Comparison of ENCODE assay signal across 5 cellular contexts in genomic region chr9:12424243-12424642, GRCh38.
"Had no signal": no experiment of that assay in that cellular context is flagged by ENCODE, and none has a peak within 500 bp of the region (broad histone marks: within the 10 kb centered on the region; RNA-seq: fewer than 3 reads in every experiment).

No MANE protein-coding gene starts in this region.

- DNase-seq: H9, HCEC 1CT, IMR-90 had no signal

- ATAC-seq: GM23338, K562 had no signal

- H3K4me3 ChIP-seq: GM23338, K562 had no signal
